Comparison of ENCODE assay signal across 8 cellular contexts in genomic region chr4:4990857-4991540, GRCh38. TPM values are rescaled to one million over a fixed set of nuclear protein-coding genes. Genes with fewer than 3 reads are reported as not detected.
DNase-seq lines count a peak whose midpoint lies in the region; ATAC-seq and TF ChIP-seq lines count a peak whose summit lies in the region.

No MANE protein-coding gene starts in this region.

- 33 to 63% methylated on average over 11 to 15 of the region's 15 CpGs for WGBS in lower leg skin, 2 donors
- 70 to 76% methylated on average over 15 of the region's 15 CpGs for WGBS in thyroid gland, 2 donors

- H3K27ac ChIP-seq in colonic mucosa (peak overlapping the region; percentile 40), thyroid gland (peak overlapping the region in 1 of 3 donors; percentile 56)

- H3K9me3 ChIP-seq in colonic mucosa (no peaks in the 10 kb centered on the region), thyroid gland (no peaks in the 10 kb centered on the region), HAP-1 (no peaks in the 10 kb centered on the region)

- in situ Hi-C loops in HAP-1 (cut with MboI; ENCODE audit: low sequenced_read_pairs) = loop anchor here (25.0 kb wide), 1 partner anchor 504 kb away; no protein-coding TSS in a partner anchor

- intact Hi-C loops in colonic mucosa (cut with DNase I) = no loop called here
- intact Hi-C loops in lower leg skin (cut with DNase I; ENCODE audit: low total_unique reads) = no loop called here
- intact Hi-C loops in thyroid gland (cut with DNase I) = no loop called here

- peak; percentile 91 for DNase-seq in HT1080 (ENCODE audit: low read depth)
- peak; percentile 67 for DNase-seq in colonic mucosa
- peak; percentile 71 to 95 for DNase-seq in lower leg skin (ENCODE audit: low spot score in 2 of 2)
- DNase-seq in thyroid gland = peak; percentile 30 to 38
- DNase-seq in NCI-H1105 (lab: John Stamatoyannopoulos, UW) = no peak
- DNase-seq in HAP-1 (ENCODE audit: low spot score in 2 of 2) = no peak

- H3K36me3 ChIP-seq in colonic mucosa (no peaks in the 10 kb centered on the region), thyroid gland (no peaks in the 10 kb centered on the region), HAP-1 (replicated peaks) (no peaks in the 10 kb centered on the region)

- TF ChIP-seq POLR2A in lower leg skin (IDR thresholded peaks at IDR 0.05) = no peak
- TF ChIP-seq POLR2A in thyroid gland (IDR thresholded peaks at IDR 0.05) = no peak

- H3K4me1 ChIP-seq in colonic mucosa (no peaks in the 10 kb centered on the region), thyroid gland (peaks cover 0 to 4% of the 10 kb centered on the region in 2 donors), HAP-1 (peaks cover 9% of the 10 kb centered on the region)

- no peak for ATAC-seq in GM21786 (IDR thresholded peaks at IDR 0.05; ENCODE audit: unreplicated experiment)
- ATAC-seq in HG02588 (IDR thresholded peaks at IDR 0.05; ENCODE audit: unreplicated experiment) = no peak

- H3K9ac ChIP-seq in colonic mucosa (ENCODE audit: low read depth in 2 of 2, low read length in 2 of 2) = no peak overlapping the region

- TF ChIP-seq CTCF in colonic mucosa (IDR thresholded peaks at IDR 0.05) (no peak), lower leg skin (IDR thresholded peaks at IDR 0.05) (no peak), thyroid gland (IDR thresholded peaks at IDR 0.05) (no peak)

- H3K4me3 ChIP-seq in colonic mucosa (no peak overlapping the region), lower leg skin (ENCODE audit: low read depth, poor library complexity, severe bottlenecking) (no peak overlapping the region), thyroid gland (replicated peaks in 1 of 3) (no peak overlapping the region), HAP-1 (no peak overlapping the region)

- H3K27me3 ChIP-seq in colonic mucosa (no peaks in the 10 kb centered on the region), thyroid gland (no peaks in the 10 kb centered on the region), HAP-1 (ENCODE audit: low read depth) (no peaks in the 10 kb centered on the region)

RNA-seq across cellular contexts. Expression of gene CYTL1, which starts 28.3 kb away (rescaled TPM):
- 1.5 and 2.2 TPM in 2 replicates for total RNA-seq in HT1080 (2014; rRNA removed; shearing (Covaris generic))
- polyA plus RNA-seq in HT1080 (2015; cell fraction: cytosol; rRNA removed) = not detected in 2 replicates
- polyA plus RNA-seq in HT1080 (2015; cell fraction: nucleus; rRNA removed) = not detected in 2 replicates
- total RNA-seq in colonic mucosa = under 1 TPM in 1 of 2 donors, not detected in 1; 0.90 TPM
- total RNA-seq in lower leg skin = under 1 TPM in 3 of 4 donors, not detected in 1; 0.49 to 0.97 (median 0.71) TPM
- 1 to 10 TPM; 1.3 to 7.4 (median 3.7) TPM for total RNA-seq in thyroid gland

Comparison
In these comparisons a context has a peak if more than half of its experiments do, and no peak if none do; other contexts are left out.
1. DNase-seq: peak in HT1080 (single experiment), colonic mucosa (single experiment), lower leg skin (2 of 2) and thyroid gland (2 of 2); none in NCI-H1105 (single experiment) and HAP-1 (0 of 2).